1 cellular context compared by ENCODE assay signal in the genomic region with DNA sequence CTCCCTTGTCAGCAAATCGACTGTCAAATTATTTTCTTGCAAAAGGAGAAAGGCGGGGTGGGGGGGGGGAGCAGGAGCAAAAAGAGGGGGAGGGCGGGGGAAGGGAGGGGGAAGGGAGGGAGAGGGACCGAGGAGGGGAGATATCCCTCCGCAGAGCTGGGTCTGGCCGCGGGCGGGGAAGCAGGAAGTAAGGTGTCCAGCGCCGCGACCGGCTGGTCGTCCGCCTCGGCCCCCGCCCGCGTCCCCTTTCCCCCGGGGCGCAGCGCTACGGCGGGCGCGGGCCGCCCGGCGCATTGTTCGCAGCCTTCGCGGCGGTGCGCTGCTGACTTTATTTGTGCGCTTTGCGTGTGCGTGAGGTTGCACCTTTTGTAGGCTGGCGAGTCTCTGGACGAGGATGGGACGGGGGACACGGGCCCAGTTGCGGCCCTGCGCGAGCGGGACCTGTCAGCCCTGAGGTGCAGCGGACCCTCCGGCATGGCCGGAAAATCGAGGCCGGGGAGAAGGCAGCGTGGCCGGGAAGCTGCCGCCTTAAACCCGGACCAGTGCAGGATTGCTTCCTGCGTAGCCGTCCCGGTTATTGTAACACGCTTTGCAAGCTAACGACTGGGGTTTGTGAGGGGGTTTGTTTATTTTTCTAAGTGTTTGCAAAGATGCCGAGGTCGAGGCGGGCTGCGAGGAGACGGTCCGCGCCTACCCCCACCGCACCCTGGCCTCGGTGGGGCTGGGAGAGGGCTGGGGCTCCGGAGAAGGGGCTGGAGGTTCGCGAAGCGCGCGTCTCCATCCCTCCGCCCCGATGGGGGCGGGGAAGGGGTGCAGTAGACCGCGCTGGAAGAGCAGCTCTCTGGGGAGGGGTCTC.
A peak's percentile ranks its signal among the peaks of the same experiment; 100 is the strongest.
TF ChIP-seq lines count a peak whose summit lies in the region.

No MANE protein-coding gene starts in this region.

TF ChIP-seq in HepG2, 621 proteins besides CTCF, POLR2A, EP300 and RAD21 (continued from another document and continues in another):
- TF ChIP-seq ZNF777 (CRISPR knock-in tag; IDR thresholded peaks at IDR 0.05) (peak; percentile 81), KDM6A (CRISPR knock-in tag; IDR thresholded peaks at IDR 0.05; ENCODE audit: low read depth) (no peak), YEATS4 (CRISPR knock-in tag; IDR thresholded peaks at IDR 0.05; ENCODE audit: borderline replicate concordance) (no peak), ARNT2 (CRISPR knock-in tag; IDR thresholded peaks at IDR 0.05; ENCODE audit: low read depth) (0 out of 2 replicates have a peak, but pooled peaks have one; percentile 23), ZNF713 (CRISPR knock-in tag; IDR thresholded peaks at IDR 0.05) (no peak), ZNF780A (CRISPR knock-in tag; IDR thresholded peaks at IDR 0.05) (no peak), KLF11 (CRISPR knock-in tag; IDR thresholded peaks at IDR 0.05) (no peak), FOXP1 (IDR thresholded peaks at IDR 0.05) (no peak), FOXP1 (CRISPR knock-in tag; IDR thresholded peaks at IDR 0.05) (no peak), IKZF1 (IDR thresholded peaks at IDR 0.05) (no peak), ZNF180 (CRISPR knock-in tag; IDR thresholded peaks at IDR 0.05; ENCODE audit: borderline replicate concordance, low read depth) (no peak), ZNF430 (CRISPR knock-in tag; IDR thresholded peaks at IDR 0.05) (no peak), ZNF431 (CRISPR knock-in tag; IDR thresholded peaks at IDR 0.05; ENCODE audit: borderline replicate concordance, low read depth) (no peak), SNAI1 (CRISPR knock-in tag; IDR thresholded peaks at IDR 0.05; ENCODE audit: borderline replicate concordance) (no peak), MYNN (CRISPR knock-in tag; IDR thresholded peaks at IDR 0.05; ENCODE audit: low read depth) (no peak), ZNF629 (CRISPR knock-in tag; conservative IDR thresholded peaks at IDR 0.05) (0 out of 2 replicates have a peak, but pooled peaks have one; percentile 8), ZNF138 (CRISPR knock-in tag; IDR thresholded peaks at IDR 0.05; ENCODE audit: low read depth) (no peak), ZNF737 (CRISPR knock-in tag; IDR thresholded peaks at IDR 0.05; ENCODE audit: borderline replicate concordance) (no peak), DMAP1 (CRISPR knock-in tag; IDR thresholded peaks at IDR 0.05) (no peak), ZNF749 (CRISPR knock-in tag; IDR thresholded peaks at IDR 0.05; ENCODE audit: borderline replicate concordance) (no peak), POLR2AphosphoS5 (IDR thresholded peaks at IDR 0.05; ENCODE audit: low read depth, low read length) (no peak), SIN3B (IDR thresholded peaks at IDR 0.05; ENCODE audit: low read length) (no peak), PCBP1 (IDR thresholded peaks at IDR 0.05; ENCODE audit: borderline replicate concordance, low read depth, low read length) (0 out of 2 replicates have a peak, but pooled peaks have one; percentile 59), ZNF225 (CRISPR knock-in tag; IDR thresholded peaks at IDR 0.05) (peak; percentile 20; the same call in 1 of the 2 replicates), MIER3 (CRISPR knock-in tag; IDR thresholded peaks at IDR 0.05; ENCODE audit: borderline replicate concordance) (no peak), EZH2 (conservative IDR thresholded peaks at IDR 0.05; ENCODE audit: low read depth, low read length) (peak; percentile 85), HNRNPK (IDR thresholded peaks at IDR 0.05; ENCODE audit: low read depth, low read length, poor library complexity, severe bottlenecking) (peak; percentile 99), SNRNP70 (IDR thresholded peaks at IDR 0.05; ENCODE audit: low read depth, low read length) (no peak), JARID2 (CRISPR knock-in tag; IDR thresholded peaks at IDR 0.05; ENCODE audit: insufficient replicate concordance) (no peak), HOXD1 (CRISPR knock-in tag; IDR thresholded peaks at IDR 0.05) (no peak), ZKSCAN8 (CRISPR knock-in tag; IDR thresholded peaks at IDR 0.05; ENCODE audit: borderline replicate concordance) (no peak), ZNF879 (CRISPR knock-in tag; IDR thresholded peaks at IDR 0.05) (no peak), HMGA1 (CRISPR knock-in tag; conservative IDR thresholded peaks at IDR 0.05) (no peak), LCORL (IDR thresholded peaks at IDR 0.05) (no peak), LCORL (CRISPR knock-in tag; IDR thresholded peaks at IDR 0.05) (no peak), NR2F1 (CRISPR knock-in tag; IDR thresholded peaks at IDR 0.05) (no peak), ZKSCAN1 (IDR thresholded peaks at IDR 0.05; ENCODE audit: low read length) (no peak), MTF1 (CRISPR knock-in tag; IDR thresholded peaks at IDR 0.05) (0 out of 2 replicates have a peak, but pooled peaks have one; percentile 29), ZSCAN20 (CRISPR knock-in tag; IDR thresholded peaks at IDR 0.05; ENCODE audit: borderline replicate concordance) (no peak), FOXK2 (IDR thresholded peaks at IDR 0.05) (no peak), ZNF558 (CRISPR knock-in tag; IDR thresholded peaks at IDR 0.05; ENCODE audit: borderline replicate concordance) (peak; percentile 77; the same call in 1 of the 2 replicates), TMF1 (CRISPR knock-in tag; IDR thresholded peaks at IDR 0.05; ENCODE audit: low read depth) (no peak), ZFY (CRISPR knock-in tag; IDR thresholded peaks at IDR 0.05) (peak; percentile 54), ZNF24 (IDR thresholded peaks at IDR 0.05) (no peak), KAT7 (CRISPR knock-in tag; IDR thresholded peaks at IDR 0.05; ENCODE audit: borderline replicate concordance) (no peak), BRD4 (CRISPR knock-in tag; IDR thresholded peaks at IDR 0.05) (0 out of 2 replicates have a peak, but pooled peaks have one; percentile 60), MAF1 (CRISPR knock-in tag; IDR thresholded peaks at IDR 0.05; ENCODE audit: borderline replicate concordance) (no peak), DPF2 (CRISPR knock-in tag; IDR thresholded peaks at IDR 0.05; ENCODE audit: borderline replicate concordance, low read depth) (no peak), ZIK1 (CRISPR knock-in tag; IDR thresholded peaks at IDR 0.05; ENCODE audit: borderline replicate concordance, low read depth) (no peak), ETV5 (CRISPR knock-in tag; IDR thresholded peaks at IDR 0.05; ENCODE audit: borderline replicate concordance) (no peak), ZNF83 (CRISPR knock-in tag; IDR thresholded peaks at IDR 0.05; ENCODE audit: borderline replicate concordance) (no peak), NRL (CRISPR knock-in tag; IDR thresholded peaks at IDR 0.05; ENCODE audit: borderline replicate concordance) (no peak; the same call in 1 of the 2 replicates), PHF5A (CRISPR knock-in tag; IDR thresholded peaks at IDR 0.05; ENCODE audit: low read depth, unreplicated experiment) (no peak)
- TF ChIP-seq, protein P1, sequence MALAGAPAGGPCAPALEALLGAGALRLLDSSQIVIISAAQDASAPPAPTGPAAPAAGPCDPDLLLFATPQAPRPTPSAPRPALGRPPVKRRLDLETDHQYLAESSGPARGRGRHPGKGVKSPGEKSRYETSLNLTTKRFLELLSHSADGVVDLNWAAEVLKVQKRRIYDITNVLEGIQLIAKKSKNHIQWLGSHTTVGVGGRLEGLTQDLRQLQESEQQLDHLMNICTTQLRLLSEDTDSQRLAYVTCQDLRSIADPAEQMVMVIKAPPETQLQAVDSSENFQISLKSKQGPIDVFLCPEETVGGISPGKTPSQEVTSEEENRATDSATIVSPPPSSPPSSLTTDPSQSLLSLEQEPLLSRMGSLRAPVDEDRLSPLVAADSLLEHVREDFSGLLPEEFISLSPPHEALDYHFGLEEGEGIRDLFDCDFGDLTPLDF (CRISPR knock-in tag; IDR thresholded peaks at IDR 0.05), result no peak
- TF ChIP-seq, protein P2, sequence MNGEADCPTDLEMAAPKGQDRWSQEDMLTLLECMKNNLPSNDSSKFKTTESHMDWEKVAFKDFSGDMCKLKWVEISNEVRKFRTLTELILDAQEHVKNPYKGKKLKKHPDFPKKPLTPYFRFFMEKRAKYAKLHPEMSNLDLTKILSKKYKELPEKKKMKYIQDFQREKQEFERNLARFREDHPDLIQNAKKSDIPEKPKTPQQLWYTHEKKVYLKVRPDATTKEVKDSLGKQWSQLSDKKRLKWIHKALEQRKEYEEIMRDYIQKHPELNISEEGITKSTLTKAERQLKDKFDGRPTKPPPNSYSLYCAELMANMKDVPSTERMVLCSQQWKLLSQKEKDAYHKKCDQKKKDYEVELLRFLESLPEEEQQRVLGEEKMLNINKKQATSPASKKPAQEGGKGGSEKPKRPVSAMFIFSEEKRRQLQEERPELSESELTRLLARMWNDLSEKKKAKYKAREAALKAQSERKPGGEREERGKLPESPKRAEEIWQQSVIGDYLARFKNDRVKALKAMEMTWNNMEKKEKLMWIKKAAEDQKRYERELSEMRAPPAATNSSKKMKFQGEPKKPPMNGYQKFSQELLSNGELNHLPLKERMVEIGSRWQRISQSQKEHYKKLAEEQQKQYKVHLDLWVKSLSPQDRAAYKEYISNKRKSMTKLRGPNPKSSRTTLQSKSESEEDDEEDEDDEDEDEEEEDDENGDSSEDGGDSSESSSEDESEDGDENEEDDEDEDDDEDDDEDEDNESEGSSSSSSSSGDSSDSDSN (CRISPR knock-in tag; IDR thresholded peaks at IDR 0.05), result no peak
- TF ChIP-seq, protein P3, sequence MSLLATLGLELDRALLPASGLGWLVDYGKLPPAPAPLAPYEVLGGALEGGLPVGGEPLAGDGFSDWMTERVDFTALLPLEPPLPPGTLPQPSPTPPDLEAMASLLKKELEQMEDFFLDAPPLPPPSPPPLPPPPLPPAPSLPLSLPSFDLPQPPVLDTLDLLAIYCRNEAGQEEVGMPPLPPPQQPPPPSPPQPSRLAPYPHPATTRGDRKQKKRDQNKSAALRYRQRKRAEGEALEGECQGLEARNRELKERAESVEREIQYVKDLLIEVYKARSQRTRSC (CRISPR knock-in tag; IDR thresholded peaks at IDR 0.05; ENCODE audit: low read depth), result no peak
- TF ChIP-seq, protein P4, sequence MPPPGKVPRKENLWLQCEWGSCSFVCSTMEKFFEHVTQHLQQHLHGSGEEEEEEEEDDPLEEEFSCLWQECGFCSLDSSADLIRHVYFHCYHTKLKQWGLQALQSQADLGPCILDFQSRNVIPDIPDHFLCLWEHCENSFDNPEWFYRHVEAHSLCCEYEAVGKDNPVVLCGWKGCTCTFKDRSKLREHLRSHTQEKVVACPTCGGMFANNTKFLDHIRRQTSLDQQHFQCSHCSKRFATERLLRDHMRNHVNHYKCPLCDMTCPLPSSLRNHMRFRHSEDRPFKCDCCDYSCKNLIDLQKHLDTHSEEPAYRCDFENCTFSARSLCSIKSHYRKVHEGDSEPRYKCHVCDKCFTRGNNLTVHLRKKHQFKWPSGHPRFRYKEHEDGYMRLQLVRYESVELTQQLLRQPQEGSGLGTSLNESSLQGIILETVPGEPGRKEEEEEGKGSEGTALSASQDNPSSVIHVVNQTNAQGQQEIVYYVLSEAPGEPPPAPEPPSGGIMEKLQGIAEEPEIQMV (CRISPR knock-in tag; IDR thresholded peaks at IDR 0.05; ENCODE audit: low read depth), result 0 out of 2 replicates have a peak, but pooled peaks have one; percentile 40
- TF ChIP-seq, protein P5, sequence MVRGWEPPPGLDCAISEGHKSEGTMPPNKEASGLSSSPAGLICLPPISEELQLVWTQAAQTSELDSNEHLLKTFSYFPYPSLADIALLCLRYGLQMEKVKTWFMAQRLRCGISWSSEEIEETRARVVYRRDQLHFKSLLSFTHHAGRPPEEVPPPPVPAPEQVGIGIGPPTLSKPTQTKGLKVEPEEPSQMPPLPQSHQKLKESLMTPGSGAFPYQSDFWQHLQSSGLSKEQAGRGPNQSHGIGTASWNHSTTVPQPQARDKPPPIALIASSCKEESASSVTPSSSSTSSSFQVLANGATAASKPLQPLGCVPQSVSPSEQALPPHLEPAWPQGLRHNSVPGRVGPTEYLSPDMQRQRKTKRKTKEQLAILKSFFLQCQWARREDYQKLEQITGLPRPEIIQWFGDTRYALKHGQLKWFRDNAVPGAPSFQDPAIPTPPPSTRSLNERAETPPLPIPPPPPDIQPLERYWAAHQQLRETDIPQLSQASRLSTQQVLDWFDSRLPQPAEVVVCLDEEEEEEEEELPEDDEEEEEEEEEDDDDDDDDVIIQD (CRISPR knock-in tag; IDR thresholded peaks at IDR 0.05; ENCODE audit: low read depth), result no peak
- TF ChIP-seq, protein P6, sequence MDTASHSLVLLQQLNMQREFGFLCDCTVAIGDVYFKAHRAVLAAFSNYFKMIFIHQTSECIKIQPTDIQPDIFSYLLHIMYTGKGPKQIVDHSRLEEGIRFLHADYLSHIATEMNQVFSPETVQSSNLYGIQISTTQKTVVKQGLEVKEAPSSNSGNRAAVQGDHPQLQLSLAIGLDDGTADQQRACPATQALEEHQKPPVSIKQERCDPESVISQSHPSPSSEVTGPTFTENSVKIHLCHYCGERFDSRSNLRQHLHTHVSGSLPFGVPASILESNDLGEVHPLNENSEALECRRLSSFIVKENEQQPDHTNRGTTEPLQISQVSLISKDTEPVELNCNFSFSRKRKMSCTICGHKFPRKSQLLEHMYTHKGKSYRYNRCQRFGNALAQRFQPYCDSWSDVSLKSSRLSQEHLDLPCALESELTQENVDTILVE (CRISPR knock-in tag; IDR thresholded peaks at IDR 0.05), result no peak
- TF ChIP-seq, protein P7, sequence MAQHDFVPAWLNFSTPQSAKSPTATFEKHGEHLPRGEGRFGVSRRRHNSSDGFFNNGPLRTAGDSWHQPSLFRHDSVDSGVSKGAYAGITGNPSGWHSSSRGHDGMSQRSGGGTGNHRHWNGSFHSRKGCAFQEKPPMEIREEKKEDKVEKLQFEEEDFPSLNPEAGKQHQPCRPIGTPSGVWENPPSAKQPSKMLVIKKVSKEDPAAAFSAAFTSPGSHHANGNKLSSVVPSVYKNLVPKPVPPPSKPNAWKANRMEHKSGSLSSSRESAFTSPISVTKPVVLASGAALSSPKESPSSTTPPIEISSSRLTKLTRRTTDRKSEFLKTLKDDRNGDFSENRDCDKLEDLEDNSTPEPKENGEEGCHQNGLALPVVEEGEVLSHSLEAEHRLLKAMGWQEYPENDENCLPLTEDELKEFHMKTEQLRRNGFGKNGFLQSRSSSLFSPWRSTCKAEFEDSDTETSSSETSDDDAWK (CRISPR knock-in tag; IDR thresholded peaks at IDR 0.05), result no peak
- TF ChIP-seq, protein P8, sequence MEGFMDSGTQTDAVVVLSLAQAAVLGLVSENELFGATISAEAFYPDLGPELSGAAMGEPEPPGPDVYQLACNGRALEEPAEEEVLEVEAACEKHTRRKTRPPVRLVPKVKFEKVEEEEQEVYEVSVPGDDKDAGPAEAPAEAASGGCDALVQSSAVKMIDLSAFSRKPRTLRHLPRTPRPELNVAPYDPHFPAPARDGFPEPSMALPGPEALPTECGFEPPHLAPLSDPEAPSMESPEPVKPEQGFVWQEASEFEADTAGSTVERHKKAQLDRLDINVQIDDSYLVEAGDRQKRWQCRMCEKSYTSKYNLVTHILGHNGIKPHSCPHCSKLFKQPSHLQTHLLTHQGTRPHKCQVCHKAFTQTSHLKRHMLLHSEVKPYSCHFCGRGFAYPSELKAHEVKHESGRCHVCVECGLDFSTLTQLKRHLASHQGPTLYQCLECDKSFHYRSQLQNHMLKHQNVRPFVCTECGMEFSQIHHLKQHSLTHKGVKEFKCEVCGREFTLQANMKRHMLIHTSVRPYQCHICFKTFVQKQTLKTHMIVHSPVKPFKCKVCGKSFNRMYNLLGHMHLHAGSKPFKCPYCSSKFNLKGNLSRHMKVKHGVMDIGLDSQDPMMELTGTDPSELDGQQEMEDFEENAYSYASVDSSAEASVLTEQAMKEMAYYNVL (CRISPR knock-in tag; IDR thresholded peaks at IDR 0.05; ENCODE audit: borderline replicate concordance), result 0 out of 2 replicates have a peak, but pooled peaks have one; percentile 19
- TF ChIP-seq, protein P9, sequence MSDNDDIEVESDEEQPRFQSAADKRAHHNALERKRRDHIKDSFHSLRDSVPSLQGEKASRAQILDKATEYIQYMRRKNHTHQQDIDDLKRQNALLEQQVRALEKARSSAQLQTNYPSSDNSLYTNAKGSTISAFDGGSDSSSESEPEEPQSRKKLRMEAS (IDR thresholded peaks at IDR 0.05), result peak; percentile 20
